In genomic region chr9:130693426-130694191, GRCh38 we compare ENCODE assay signal across 8 cellular contexts. TPM values are rescaled to one million over a fixed set of nuclear protein-coding genes. Genes with fewer than 3 reads are reported as not detected.
DNase-seq lines count a peak whose midpoint lies in the region; ATAC-seq and TF ChIP-seq lines count a peak whose summit lies in the region.

Gene EXOSC2, plus strand, starts transcription at chr9:130693780. Its CDS starts 12 bp downstream, at chr9:130693792.

- POLR2A ChIA-PET in BJ (lab: Charles Lee), result no interaction called here

- peak; percentile 94 for DNase-seq in BJ (ENCODE audit: low read depth)
- DNase-seq in GM19240 (ENCODE audit: insufficient read length, low spot score), result peak; percentile 98
- peak; percentile 85 for DNase-seq in NCI-H524 treated with DMSO at 0.1 percent for 48 hours (lab: John Stamatoyannopoulos, UW)
- peak; percentile 97 to 98 for DNase-seq in activated CD4-positive, alpha-beta T cell treated with anti-CD3 and anti-CD28 coated beads for 4 hours
- DNase-seq in choroid plexus epithelial cell (ENCODE audit: low read depth), result peak; percentile 99
- peak; percentile 97 for DNase-seq in kidney tubule cell (ENCODE audit: low spot score)
- peak; percentile 93 to 95 for DNase-seq in stimulated activated CD4-positive, alpha-beta T cell treated with anti-CD3 and anti-CD28 coated beads, Interleukin-1b, Interleukin-23, amount 100 ng/mL, for 1 hour (ENCODE audit: low read depth in 2 of 2)

- CTCF ChIA-PET in BJ (lab: Yijun Ruan, JAX), result interaction anchor here (0.7 to 2.6 kb wide), 7 partner anchors 8 to 353 kb away, joined by 3 to 17 read pairs (median 3); no protein-coding TSS in a partner anchor

- ATAC-seq in HG03457 (IDR thresholded peaks at IDR 0.05; ENCODE audit: unreplicated experiment), result peak; percentile 67

- H3K4me3 ChIP-seq in BJ (ENCODE audit: low read depth, low read length), result peak within 1 kb of the TSS; percentile 87
- peak within 1 kb of the TSS; percentile 73 for H3K4me3 ChIP-seq in choroid plexus epithelial cell (ENCODE audit: low read depth, low read length)

- peaks cover 4% of the 10 kb centered on the region; the same call in 1 of the 2 replicates for H3K36me3 ChIP-seq in BJ (ENCODE audit: control insufficient read depth, insufficient read depth, low read length)

- no peak for TF ChIP-seq CTCF in BJ (IDR thresholded peaks at IDR 0.05; ENCODE audit: insufficient read depth, low read depth, low read length)
- no peak for TF ChIP-seq CTCF in choroid plexus epithelial cell (conservative IDR thresholded peaks at IDR 0.05; ENCODE audit: low read depth, low read length)

- no peaks in the 10 kb centered on the region for H3K27me3 ChIP-seq in BJ (ENCODE audit: control insufficient read depth, insufficient read depth, low read length)

RNA-seq across cellular contexts. Expression of gene EXOSC2, which starts in this region (rescaled TPM):
- polyA plus RNA-seq in BJ (2011; rRNA removed), result 19.8 and 20.3 TPM in 2 replicates
- 12.2 and 15.2 TPM in 2 replicates for polyA minus RNA-seq in BJ (2011; rRNA and poly(A)+ RNA removed)

Comparison
In these comparisons a context has a peak if more than half of its experiments do, and no peak if none do; other contexts are left out.
1. Peak in every context shown above with its lines: DNase-seq, ATAC-seq and H3K4me3 ChIP-seq.